In the genomic region with DNA sequence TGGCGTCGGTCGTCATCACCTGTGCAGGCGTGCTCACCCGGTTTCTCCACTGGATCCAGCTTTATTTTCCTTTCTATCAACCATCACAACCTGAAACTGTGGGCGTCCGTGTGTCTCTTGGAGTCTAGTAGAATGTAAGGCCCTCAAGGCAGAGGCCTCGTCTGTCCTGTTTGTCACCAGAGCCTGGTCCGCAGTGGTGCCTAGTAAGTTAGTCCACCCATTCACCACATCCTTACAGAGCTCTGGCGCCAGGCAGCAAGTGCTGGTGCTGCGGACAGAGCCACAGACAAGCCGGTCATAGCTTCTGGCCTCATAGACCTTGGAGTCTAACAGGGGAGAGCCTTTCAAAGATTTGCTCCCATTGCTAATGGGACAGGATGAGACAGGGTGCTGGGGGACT, we compare ENCODE assay signal across 18 cellular contexts.
"Had no signal": no experiment of that assay in that cellular context is flagged by ENCODE, and none has a peak within 500 bp of the region (broad histone marks: within the 10 kb centered on the region; RNA-seq: fewer than 3 reads in every experiment).

No MANE protein-coding gene starts in this region.

- H3K27me3 Mint-ChIP-seq: activated B cell treated with CpG ODN at 0.5 μM for 24 hours; activated CD4-positive, alpha-beta T cell treated with anti-CD3 and anti-CD28 coated beads for 36 hours; activated naive CD8-positive, alpha-beta T cell treated with anti-CD3 and anti-CD28 coated beads for 36 hours; stimulated activated naive CD8-positive, alpha-beta T cell treated with anti-CD3 and anti-CD28 coated beads, Interleukin-15, Interleukin-2, amounts not matched to agents 100 ng/mL and 50 ng/mL, for 24 hours had no signal

- H3K4me3 Mint-ChIP-seq: activated B cell treated with CpG ODN at 0.5 μM for 24 hours; activated CD4-positive, alpha-beta T cell treated with anti-CD3 and anti-CD28 coated beads for 36 hours; activated naive CD8-positive, alpha-beta T cell treated with anti-CD3 and anti-CD28 coated beads for 36 hours; immature natural killer cell; nephron; stimulated activated naive CD8-positive, alpha-beta T cell treated with anti-CD3 and anti-CD28 coated beads, Interleukin-15, Interleukin-2, amounts not matched to agents 100 ng/mL and 50 ng/mL, for 24 hours had no signal

- H3K9me3 Mint-ChIP-seq: activated B cell treated with CpG ODN at 0.5 μM for 24 hours; activated naive CD8-positive, alpha-beta T cell treated with anti-CD3 and anti-CD28 coated beads for 36 hours; stimulated activated naive CD8-positive, alpha-beta T cell treated with anti-CD3 and anti-CD28 coated beads, Interleukin-15, Interleukin-2, amounts not matched to agents 100 ng/mL and 50 ng/mL, for 24 hours had no signal

- ATAC-seq: activated CD4-positive, alpha-beta T cell treated with anti-CD3 and anti-CD28 coated beads for 36 hours; sciatic nerve had no signal

- H3K27ac Mint-ChIP-seq: activated B cell treated with CpG ODN at 0.5 μM for 24 hours; activated CD4-positive, alpha-beta T cell treated with anti-CD3 and anti-CD28 coated beads for 36 hours; activated naive CD8-positive, alpha-beta T cell treated with anti-CD3 and anti-CD28 coated beads for 36 hours; nephron; stimulated activated naive CD8-positive, alpha-beta T cell treated with anti-CD3 and anti-CD28 coated beads, Interleukin-15, Interleukin-2, amounts not matched to agents 100 ng/mL and 50 ng/mL, for 24 hours had no signal

- H3K4me1 Mint-ChIP-seq: activated CD4-positive, alpha-beta T cell treated with anti-CD3 and anti-CD28 coated beads for 36 hours; activated naive CD8-positive, alpha-beta T cell treated with anti-CD3 and anti-CD28 coated beads for 36 hours; immature natural killer cell; nephron had no signal

- DNase-seq: activated B cell treated with CpG ODN at 0.5 μM for 24 hours; activated CD4-positive, alpha-beta T cell treated with anti-CD3 and anti-CD28 coated beads for 36 hours; activated CD4-positive, alpha-beta T cell treated with anti-CD3 and anti-CD28 coated beads, Interleukin-2, amount 50 U/mL, for 4 hours; activated naive CD8-positive, alpha-beta T cell treated with anti-CD3 and anti-CD28 coated beads for 36 hours; activated T-cell treated with anti-CD3 and anti-CD28 coated beads for 4 hours; amygdala; cerebellar nuclear complex; cortex of kidney; immature natural killer cell; kidney glomerular epithelial cell; nucleus accumbens; stimulated activated CD4-positive, alpha-beta T cell treated with anti-CD3 and anti-CD28 coated beads, Interleukin-4, amount 100 ng/mL, for 1 hour; substantia nigra; T-helper 1 cell; tibial artery had no signal
